17 cellular contexts compared by ENCODE assay signal in genomic region chr1:219312967-219313366, GRCh38.
DNase-seq lines count a peak whose midpoint lies in the region; ATAC-seq and TF ChIP-seq lines count a peak whose summit lies in the region.
"Had no signal": no experiment of that assay in that cellular context is flagged by ENCODE, and none has a peak within 500 bp of the region (broad histone marks: within the 10 kb centered on the region; RNA-seq: fewer than 3 reads in every experiment).

No MANE protein-coding gene starts in this region.

- H3K9me3 ChIP-seq in ascending aorta, result peaks cover 5 to 12% of the 10 kb centered on the region in 2 donors

- no peak for TF ChIP-seq POLR2A in GM18505 (IDR thresholded peaks at IDR 0.05; ENCODE audit: borderline replicate concordance, extremely low read depth, insufficient read depth, insufficient read length)

- ATAC-seq in GM19035 (IDR thresholded peaks at IDR 0.05; ENCODE audit: unreplicated experiment) (no peak), GM18505 (IDR thresholded peaks at IDR 0.05; ENCODE audit: unreplicated experiment) (no peak), HG03520 (IDR thresholded peaks at IDR 0.05; ENCODE audit: unreplicated experiment) (no peak)
- ATAC-seq: left lobe of liver had no signal

- TF ChIP-seq CTCF in ascending aorta (IDR thresholded peaks at IDR 0.05), result no peak

- DNase-seq in DMS53 treated with DMSO at 0.1 percent for 48 hours (lab: John Stamatoyannopoulos, UW; ENCODE audit: unreplicated experiment), result peak; percentile 86
- peak; percentile 76 for DNase-seq in LHCN-M2 (ENCODE audit: low read depth)
- peak; percentile 46 for DNase-seq in dedifferentiated amniotic fluid mesenchymal stem cell (ENCODE audit: extremely low spot score)
- peak; percentile 26 for DNase-seq in myocyte (ENCODE audit: low read depth)
- no peak for DNase-seq in ascending aorta (ENCODE audit: low spot score in 2 of 2)
- DNase-seq: activated CD4-positive, alpha-beta T cell treated with anti-CD3 and anti-CD28 coated beads, Interleukin-2, amount 10 ng/mL, durations not matched to agents 7 days and 5 days; activated T-cell treated with anti-CD3 and anti-CD28 coated beads, Interleukin-2, amount 50 U/mL, for 48 hours; head of caudate nucleus; NCI-H1436 treated with DMSO at 0.1 percent for 48 hours; NCI-H510A treated with DMSO at 0.1 percent for 48 hours; nephron progenitor cell had no signal

- H3K4me1 ChIP-seq in ascending aorta, result no peaks in the 10 kb centered on the region
- H3K4me1 ChIP-seq: HAP-1 had no signal

- no peak overlapping the region for H3K4me3 ChIP-seq in ascending aorta
- H3K4me3 ChIP-seq: HAP-1, skin epidermis had no signal

- no peak overlapping the region for H3K27ac ChIP-seq in ascending aorta
- H3K27ac ChIP-seq: skin epidermis had no signal

- H3K36me3 ChIP-seq in ascending aorta, result no peaks in the 10 kb centered on the region
- H3K36me3 ChIP-seq: HAP-1 had no signal

- intact Hi-C loops in ascending aorta (cut with DNase I), result no loop called here

- H3K27me3 ChIP-seq in ascending aorta, result no peaks in the 10 kb centered on the region

Comparison
In these comparisons a context has a peak if more than half of its experiments do, and no peak if none do; other contexts are left out.
1. DNase-seq: peak in DMS53 treated with DMSO at 0.1 percent for 48 hours (single experiment), LHCN-M2 (single experiment), dedifferentiated amniotic fluid mesenchymal stem cell (single experiment) and myocyte (single experiment); none in ascending aorta (0 of 2).